In genomic region chr17:73203135-73203787, GRCh38 we compare ENCODE assay signal across 10 cellular contexts. TPM values are rescaled to one million over a fixed set of nuclear protein-coding genes. Genes with fewer than 3 reads are reported as not detected.
DNase-seq lines count a peak whose midpoint lies in the region; ATAC-seq and TF ChIP-seq lines count a peak whose summit lies in the region.
"Had no signal": no experiment of that assay in that cellular context is flagged by ENCODE, and none has a peak within 500 bp of the region (broad histone marks: within the 10 kb centered on the region; RNA-seq: fewer than 3 reads in every experiment).

No MANE protein-coding gene starts in this region.

- ATAC-seq in GM23338 (no peak), gastroesophageal sphincter (peak; percentile 62), GM21717 (IDR thresholded peaks at IDR 0.05; ENCODE audit: unreplicated experiment) (no peak), GM19351 (IDR thresholded peaks at IDR 0.05; ENCODE audit: unreplicated experiment) (no peak)

- TF ChIP-seq EP300 in gastroesophageal sphincter (IDR thresholded peaks at IDR 0.05): no peak

- WGBS in gastroesophageal sphincter (ENCODE audit: low coverage in 1 of 2), 2 donors: 43 to 44% methylated on average over 4 to 8 of the region's 8 CpGs

- H3K36me3 ChIP-seq in GM23338 (ENCODE audit: insufficient read depth) (peaks cover 58% of the 10 kb centered on the region), SK-N-MC (ENCODE audit: insufficient read depth, low read length) (peaks cover 92% of the 10 kb centered on the region), gastroesophageal sphincter (peaks cover 0 to 100% of the 10 kb centered on the region in 2 donors)

- H3K4me1 ChIP-seq in GM23338 (ENCODE audit: insufficient read depth) (no peaks in the 10 kb centered on the region), gastroesophageal sphincter (peaks cover 0 to 24% (median 0%) of the 10 kb centered on the region in 3 donors)

- H3K4me2 ChIP-seq in GM23338: no peak overlapping the region

- H3K9me3 ChIP-seq in SK-N-MC (ENCODE audit: low read depth, low read length) (no peaks in the 10 kb centered on the region), gastroesophageal sphincter (no peaks in the 10 kb centered on the region)

- peaks cover 86% of the 10 kb centered on the region for H3K36me3 Mint-ChIP-seq in GM23338 (ENCODE audit: low read depth)

- H3K4me3 ChIP-seq in GM23338 (no peak overlapping the region), SK-N-MC (0 out of 2 replicates have a peak overlapping the region, but pooled peaks have one; percentile 20), gastroesophageal sphincter (no peak overlapping the region)
- H3K4me3 ChIP-seq: GM23248 had no signal

- no peak for TF ChIP-seq POLR2A in gastroesophageal sphincter (IDR thresholded peaks at IDR 0.05)

- TF ChIP-seq CTCF in GM23338 (conservative IDR thresholded peaks at IDR 0.05; ENCODE audit: low read depth in 2 of 2) (no peak), gastroesophageal sphincter (IDR thresholded peaks at IDR 0.05) (no peak)

- no peak overlapping the region for H2AFZ ChIP-seq in GM23338
- H2AFZ ChIP-seq: GM23248 had no signal

- H3K79me2 ChIP-seq in GM23338 (replicated peaks; ENCODE audit: insufficient read depth): peaks cover 8% of the 10 kb centered on the region; the same call in 1 of the 2 replicates

- DNase-seq in GM23338 (ENCODE audit: low spot score) (no peak), SK-N-MC (ENCODE audit: low read depth, low spot score) (no peak), renal cortical epithelial cell (ENCODE audit: low read depth) (peak; percentile 70), NCI-H146 (lab: John Stamatoyannopoulos, UW) (no peak), activated gamma-delta T cell (lab: John Stamatoyannopoulos, UW) (no peak)
- DNase-seq: activated CD4-positive, alpha-beta T cell treated with anti-CD3 and anti-CD28 coated beads, Interleukin-2, amount 50 U/mL, for 1 hour; GM23248 had no signal

- H3F3A ChIP-seq in GM23338 (replicated peaks; ENCODE audit: low read depth): peaks cover 3% of the 10 kb centered on the region; the same call in 1 of the 2 replicates

- H3K27me3 ChIP-seq in GM23338 (ENCODE audit: insufficient read depth) (no peaks in the 10 kb centered on the region), gastroesophageal sphincter (no peaks in the 10 kb centered on the region)

- H3K27me3 Mint-ChIP-seq in GM23338 (ENCODE audit: insufficient read depth, low read depth, poor library complexity): peaks cover 7% of the 10 kb centered on the region

- peaks cover 6% of the 10 kb centered on the region for H4K20me1 ChIP-seq in GM23338 (replicated peaks; ENCODE audit: insufficient read depth)

- H3K9me3 Mint-ChIP-seq in GM23338: no peaks in the 10 kb centered on the region; the same call in 2 of the 3 replicates

- peak overlapping the region; percentile 51 for H3K9ac ChIP-seq in SK-N-MC (ENCODE audit: insufficient read length)
- H3K9ac ChIP-seq: GM23248 had no signal

- no peak overlapping the region for H3K27ac Mint-ChIP-seq in GM23338

- H3K9me2 ChIP-seq in GM23338 (ENCODE audit: insufficient read depth): no peaks in the 10 kb centered on the region

- H3K27ac ChIP-seq in GM23338 (ENCODE audit: low read depth) (0 out of 2 replicates have a peak overlapping the region, but pooled peaks have one; percentile 42), SK-N-MC (peak overlapping the region; percentile 72), gastroesophageal sphincter (peak overlapping the region in 3 of 4 donors; percentile 32 to 47 (median 41))
- H3K27ac ChIP-seq: GM23248 had no signal

- no peak overlapping the region for H3K4me3 Mint-ChIP-seq in GM23338

- H3K4me1 Mint-ChIP-seq in GM23338: no peaks in the 10 kb centered on the region

TF ChIP-seq in GM23338, 12 proteins besides CTCF, POLR2A, EP300 and RAD21:
- TF ChIP-seq EZH2phosphoT487 (IDR thresholded peaks at IDR 0.05; ENCODE audit: unreplicated experiment): no peak
- no peak for TF ChIP-seq NANOG (IDR thresholded peaks at IDR 0.05; ENCODE audit: borderline replicate concordance)
- TF ChIP-seq ZNF462 (CRISPR knock-in tag; IDR thresholded peaks at IDR 0.05): no peak
TF ChIP-seq in GM23338: peak in this region for 0.

RNA-seq across cellular contexts. Expression of gene COG1, which starts 10.4 kb away (rescaled TPM):
- total RNA-seq in GM23338 (2014; rRNA removed; shearing (Covaris generic)): 11.9 and 15.0 TPM in 2 replicates
- 25.5 and 26.1 TPM in 2 replicates for polyA plus RNA-seq in GM23338 (2016; fragmentation: Nextera tagmentation; extraction: Ambion mirVana)
- total RNA-seq in gastroesophageal sphincter (10 to 100 TPM; 16.2 to 33.0 (median 27.3) TPM), renal cortical epithelial cell (12.0 and 25.2 TPM in 2 replicates)

RNA-seq across cellular contexts. Expression of gene SSTR2, which starts 38.5 kb away (rescaled TPM):
- total RNA-seq in GM23338 (2014; rRNA removed; shearing (Covaris generic)): 1.7 and 1.8 TPM in 2 replicates
- 1.1 and 1.4 TPM in 2 replicates for polyA plus RNA-seq in GM23338 (2016; fragmentation: Nextera tagmentation; extraction: Ambion mirVana)
- total RNA-seq in gastroesophageal sphincter (1 to 10 TPM in 3 of 4 donors, under 1 TPM in 1; 0.93 to 2.0 (median 1.0) TPM), renal cortical epithelial cell (0.25 TPM in 1 of 2 replicates, not detected in the other)
- total RNA-seq: GM23248 had no signal

RNA-seq across cellular contexts. Expression of gene CPSF4L, which starts 58.4 kb away (rescaled TPM):
- not detected in 2 replicates for total RNA-seq in GM23338 (2014; rRNA removed; shearing (Covaris generic))
- not detected in 2 replicates for polyA plus RNA-seq in GM23338 (2016; fragmentation: Nextera tagmentation; extraction: Ambion mirVana)
- not detected for total RNA-seq in gastroesophageal sphincter
- total RNA-seq in renal cortical epithelial cell: not detected in 2 replicates
- total RNA-seq: GM23248 had no signal
- polyA plus RNA-seq: GM23248 had no signal
